ENCODE assay signal across 9 cellular contexts in the genomic region with DNA sequence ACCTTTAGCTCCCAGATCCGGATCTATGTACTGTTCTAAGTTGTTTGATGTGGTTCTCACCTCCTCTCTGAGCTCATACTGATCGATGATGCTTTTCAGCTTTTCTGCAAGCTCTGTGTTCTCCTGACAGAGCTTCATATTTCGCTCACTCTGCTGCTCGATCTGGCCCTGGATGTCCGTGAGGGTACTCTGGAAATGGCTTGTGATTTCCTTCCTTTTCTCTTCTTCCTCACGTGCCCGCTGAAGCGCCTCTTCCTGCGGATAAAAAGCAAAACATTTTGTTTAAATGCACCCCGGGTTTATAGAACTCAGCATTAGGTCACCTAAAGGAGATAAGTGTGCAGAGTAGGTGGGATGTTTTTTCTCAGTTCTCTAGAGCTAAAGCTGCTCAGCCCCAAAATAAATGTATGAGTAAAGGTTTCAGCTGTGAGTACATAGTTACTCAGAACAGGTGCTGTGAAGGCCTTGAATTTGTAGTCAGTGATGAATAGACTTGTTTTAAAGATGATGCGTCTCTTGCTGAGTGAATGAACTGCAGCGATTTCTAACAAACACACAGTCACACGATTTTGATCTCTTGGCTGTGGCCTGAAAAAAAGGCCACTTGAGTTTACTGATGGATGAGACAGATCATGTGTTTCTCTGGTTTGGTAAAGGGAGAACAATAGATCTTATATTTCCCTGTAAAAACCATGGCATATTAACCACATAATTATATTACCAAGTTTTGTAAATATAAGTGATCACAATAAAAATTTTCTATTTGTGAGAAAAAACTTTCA. TPM values are rescaled to one million over a fixed set of nuclear protein-coding genes. Genes with fewer than 3 reads are reported as not detected.
DNase-seq lines count a peak whose midpoint lies in the region; ATAC-seq and TF ChIP-seq lines count a peak whose summit lies in the region.
"Had no signal": no experiment of that assay in that cellular context is flagged by ENCODE, and none has a peak within 500 bp of the region (broad histone marks: within the 10 kb centered on the region; RNA-seq: fewer than 3 reads in every experiment).

No MANE protein-coding gene starts in this region.

- no peak for TF ChIP-seq RAD21 in SK-N-SH (IDR thresholded peaks at IDR 0.05; ENCODE audit: low read length)

- H2BK12ac ChIP-seq in mesenchymal stem cell (ENCODE audit: low read length in 2 of 2) = no peak overlapping the region

- H3K36me3 ChIP-seq in PC-3 (ENCODE audit: low read depth, low read length) (no peaks in the 10 kb centered on the region), SK-N-SH (replicated peaks in 1 of 2; ENCODE audit: control insufficient read depth in 1 of 2, insufficient read depth in 2 of 2, low read length in 1 of 2) (no peaks in the 10 kb centered on the region), mesenchymal stem cell (ENCODE audit: control insufficient read depth in 1 of 2, insufficient read depth in 2 of 2, low read depth in 1 of 2, low read length in 2 of 2) (no peaks in the 10 kb centered on the region)

- CTCF ChIA-PET in PC-3 (lab: Charles Lee) (interaction anchor here (0.7 to 1.0 kb wide), 2 partner anchors 33 to 43 kb away, joined by 3 read pairs; no protein-coding TSS in a partner anchor), SK-N-SH (lab: Yijun Ruan, JAX) (interaction anchor here (1.3 kb wide), 1 partner anchor 671 kb away, joined by 3 read pairs; no protein-coding TSS in a partner anchor)

- H3K4me1 ChIP-seq in PC-3 (ENCODE audit: insufficient read depth, low read length) = peaks cover 41% of the 10 kb centered on the region
- no peaks in the 10 kb centered on the region for H3K4me1 ChIP-seq in SK-N-SH (ENCODE audit: control insufficient read depth in 1 of 2, insufficient read depth in 2 of 2, low read depth in 1 of 2, low read length in 1 of 2)
- no peaks in the 10 kb centered on the region for H3K4me1 ChIP-seq in mesenchymal stem cell (ENCODE audit: control insufficient read depth, insufficient read depth, low read depth, low read length)

- no peak overlapping the region for H3K14ac ChIP-seq in mesenchymal stem cell (ENCODE audit: low read length in 2 of 2)

- no peaks in the 10 kb centered on the region for H3K27me3 ChIP-seq in PC-3 (ENCODE audit: low read length)
- H3K27me3 ChIP-seq in SK-N-SH (ENCODE audit: insufficient read depth) = peaks cover 44% of the 10 kb centered on the region; the same call in 1 of the 2 replicates
- H3K27me3 ChIP-seq in mesenchymal stem cell (ENCODE audit: control insufficient read depth in 1 of 2, insufficient read depth in 1 of 2, low read length in 2 of 2) = no peaks in the 10 kb centered on the region

- H4K20me1 ChIP-seq in PC-3 (ENCODE audit: low read length) (no peaks in the 10 kb centered on the region), SK-N-SH (ENCODE audit: insufficient read depth) (no peaks in the 10 kb centered on the region)

- H3K9me3 ChIP-seq in PC-3 (ENCODE audit: low read length) (no peaks in the 10 kb centered on the region), SK-N-SH (no peaks in the 10 kb centered on the region), mesenchymal stem cell (ENCODE audit: control insufficient read depth, low read length) (no peaks in the 10 kb centered on the region)

- H3K79me2 ChIP-seq in PC-3 (ENCODE audit: low read length) = no peaks in the 10 kb centered on the region
- no peaks in the 10 kb centered on the region for H3K79me2 ChIP-seq in SK-N-SH (ENCODE audit: insufficient read depth)

- no peak for TF ChIP-seq CTCF in PC-3 (conservative IDR thresholded peaks at IDR 0.05; ENCODE audit: low read depth, low read length)
- no peak for TF ChIP-seq CTCF in SK-N-SH (IDR thresholded peaks at IDR 0.05)

- BruUV-seq in PC-3 (replicated peaks; lab: Mats Ljungman, UMichigan) = no TSS peak

- no peak overlapping the region for H3K23ac ChIP-seq in mesenchymal stem cell (ENCODE audit: low read length in 2 of 2)

- H2AK5ac ChIP-seq in mesenchymal stem cell (ENCODE audit: low read length, severe bottlenecking) = no peak overlapping the region

- no peak overlapping the region for H2BK15ac ChIP-seq in mesenchymal stem cell (ENCODE audit: low read depth, poor library complexity, severe bottlenecking)

- no peak overlapping the region for H3K18ac ChIP-seq in mesenchymal stem cell (ENCODE audit: low read depth in 1 of 2, low read length in 2 of 2)

- no peak for TF ChIP-seq EP300 in SK-N-SH (IDR thresholded peaks at IDR 0.05; ENCODE audit: borderline replicate concordance in 1 of 2, low read depth in 1 of 2, low read length in 1 of 2)

- intact Hi-C loops in PC-3 (cut with micrococcal nuclease) = no loop called here

- H3K9ac ChIP-seq in PC-3 (ENCODE audit: low read length) (peak overlapping the region; percentile 60), SK-N-SH (no peak overlapping the region), mesenchymal stem cell (ENCODE audit: low read length) (no peak overlapping the region)

- H3F3A ChIP-seq in PC-3 (ENCODE audit: low read length, unreplicated experiment) = peaks cover 4% of the 10 kb centered on the region
- H3F3A ChIP-seq in SK-N-SH (replicated peaks; ENCODE audit: insufficient read depth) = no peaks in the 10 kb centered on the region

- H2AFZ ChIP-seq in PC-3 (ENCODE audit: low read length) (peak overlapping the region; percentile 63), SK-N-SH (ENCODE audit: low read depth) (no peak overlapping the region), mesenchymal stem cell (ENCODE audit: low read depth, low read length) (no peak overlapping the region)

- H3K27ac ChIP-seq in PC-3 (ENCODE audit: low read length) (peak overlapping the region; percentile 89), SK-N-SH (ENCODE audit: low read depth in 2 of 2, low read length in 1 of 2) (no peak overlapping the region), mesenchymal stem cell (ENCODE audit: low read length, poor library complexity, severe bottlenecking) (no peak overlapping the region)
- H3K27ac ChIP-seq: 22Rv1 had no signal

- POLR2A ChIA-PET in PC-3 (lab: Charles Lee; ENCODE audit: unreplicated experiment) = no interaction called here
- POLR2A ChIA-PET in SK-N-SH (lab: Yijun Ruan, JAX) = no interaction called here

- H3K4me3 ChIP-seq in PC-3 (ENCODE audit: low read length) = peak overlapping the region; percentile 52
- no peak overlapping the region for H3K4me3 ChIP-seq in SK-N-SH (ENCODE audit: low read depth in 2 of 2, low read length in 1 of 2)
- H3K4me3 ChIP-seq in mesenchymal stem cell (ENCODE audit: insufficient read depth in 1 of 2, low read depth in 1 of 2, low read length in 2 of 2) = no peak overlapping the region

- no peak overlapping the region for H2BK120ac ChIP-seq in mesenchymal stem cell (ENCODE audit: low read depth, low read length)

- H3K4me2 ChIP-seq in PC-3 (ENCODE audit: low read length) (peak overlapping the region; percentile 90), SK-N-SH (no peak overlapping the region), mesenchymal stem cell (ENCODE audit: low read length, poor library complexity, severe bottlenecking) (no peak overlapping the region)

- no peaks in the 10 kb centered on the region for H3K79me1 ChIP-seq in mesenchymal stem cell (replicated peaks; ENCODE audit: low read length, poor library complexity, severe bottlenecking)

- no peak overlapping the region for H4K8ac ChIP-seq in mesenchymal stem cell (ENCODE audit: low read length)

- ATAC-seq in HG02885 (IDR thresholded peaks at IDR 0.05; ENCODE audit: poor library complexity, unreplicated experiment) (peak; percentile 95), PC-3 (peak; percentile 82)

- H2BK5ac ChIP-seq in mesenchymal stem cell (ENCODE audit: low read depth, low read length, poor library complexity, severe bottlenecking) = no peak overlapping the region

- 9% methylated on average over 13 of the region's 13 CpGs for WGBS in SK-N-SH (ENCODE audit: low lambda C conversion rate)
- WGBS in mesenchymal stem cell = 89% methylated on average over 13 of the region's 13 CpGs

- H3K4ac ChIP-seq in mesenchymal stem cell (ENCODE audit: low read depth in 1 of 2, low read length in 2 of 2) = no peak overlapping the region

- peak; percentile 50 for DNase-seq in DMS 273 (lab: John Stamatoyannopoulos, UW; ENCODE audit: unreplicated experiment)
- DNase-seq in DMS 273 treated with DMSO at 0.1 percent for 48 hours (lab: John Stamatoyannopoulos, UW) = no peak
- peak; percentile 82 for DNase-seq in PC-3
- peak; percentile 64 for DNase-seq in foreskin melanocyte
- DNase-seq in SK-N-SH = no peak
- DNase-seq in AML-193 (lab: John Stamatoyannopoulos, UW) = no peak
- no peak for DNase-seq in mesenchymal stem cell

- H3K9me2 ChIP-seq in PC-3 (replicated peaks; ENCODE audit: low read length) (no peaks in the 10 kb centered on the region), SK-N-SH (no peaks in the 10 kb centered on the region)

- H4K91ac ChIP-seq in mesenchymal stem cell (ENCODE audit: low read length) = no peak overlapping the region

TF ChIP-seq in SK-N-SH, 30 proteins besides CTCF, POLR2A, EP300 and RAD21 (continues in another document):
- TF ChIP-seq PBX3 (IDR thresholded peaks at IDR 0.05) (no peak), SMC3 (IDR thresholded peaks at IDR 0.05; ENCODE audit: low read depth, low read length) (no peak), FOSL2 (IDR thresholded peaks at IDR 0.05; ENCODE audit: borderline replicate concordance, low read depth) (no peak), RCOR1 (IDR thresholded peaks at IDR 0.05; ENCODE audit: low read length) (no peak), FOXJ3 (CRISPR knock-in tag; IDR thresholded peaks at IDR 0.05) (no peak)
- TF ChIP-seq, protein P1, sequence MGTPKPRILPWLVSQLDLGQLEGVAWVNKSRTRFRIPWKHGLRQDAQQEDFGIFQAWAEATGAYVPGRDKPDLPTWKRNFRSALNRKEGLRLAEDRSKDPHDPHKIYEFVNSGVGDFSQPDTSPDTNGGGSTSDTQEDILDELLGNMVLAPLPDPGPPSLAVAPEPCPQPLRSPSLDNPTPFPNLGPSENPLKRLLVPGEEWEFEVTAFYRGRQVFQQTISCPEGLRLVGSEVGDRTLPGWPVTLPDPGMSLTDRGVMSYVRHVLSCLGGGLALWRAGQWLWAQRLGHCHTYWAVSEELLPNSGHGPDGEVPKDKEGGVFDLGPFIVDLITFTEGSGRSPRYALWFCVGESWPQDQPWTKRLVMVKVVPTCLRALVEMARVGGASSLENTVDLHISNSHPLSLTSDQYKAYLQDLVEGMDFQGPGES (IDR thresholded peaks at IDR 0.05; ENCODE audit: low read depth, low read length) = no peak

RNA-seq across cellular contexts. Expression of gene TXLNB, which starts 29.1 kb away (rescaled TPM):
- total RNA-seq in PC-3 (2014; rRNA removed) = 0.22 TPM in 1 of 2 replicates, not detected in the other
- 0.12 and 0.19 TPM in 2 replicates for polyA plus RNA-seq in SK-N-SH (2012; rRNA removed)
- 0.16 and 0.22 TPM in 2 replicates for polyA plus RNA-seq in SK-N-SH (2012; cell fraction: cytosol; rRNA removed)
- 0.20 and 0.48 TPM in 2 replicates for polyA plus RNA-seq in SK-N-SH (2012; cell fraction: nucleus; rRNA removed)
- polyA plus RNA-seq in mesenchymal stem cell (2013, experiment 1 of 2) = 0.55 TPM
- 0.67 TPM for polyA plus RNA-seq in mesenchymal stem cell (2013, experiment 2 of 2)

Comparison
In these comparisons a context has a peak if more than half of its experiments do, and no peak if none do; other contexts are left out.
1. DNase-seq: peak in DMS 273 (single experiment), PC-3 (single experiment) and foreskin melanocyte (single experiment); none in DMS 273 treated with DMSO at 0.1 percent for 48 hours (single experiment), SK-N-SH (single experiment), AML-193 (0 of 2) and mesenchymal stem cell (single experiment).